18 cellular contexts compared by ENCODE assay signal in the genomic region with DNA sequence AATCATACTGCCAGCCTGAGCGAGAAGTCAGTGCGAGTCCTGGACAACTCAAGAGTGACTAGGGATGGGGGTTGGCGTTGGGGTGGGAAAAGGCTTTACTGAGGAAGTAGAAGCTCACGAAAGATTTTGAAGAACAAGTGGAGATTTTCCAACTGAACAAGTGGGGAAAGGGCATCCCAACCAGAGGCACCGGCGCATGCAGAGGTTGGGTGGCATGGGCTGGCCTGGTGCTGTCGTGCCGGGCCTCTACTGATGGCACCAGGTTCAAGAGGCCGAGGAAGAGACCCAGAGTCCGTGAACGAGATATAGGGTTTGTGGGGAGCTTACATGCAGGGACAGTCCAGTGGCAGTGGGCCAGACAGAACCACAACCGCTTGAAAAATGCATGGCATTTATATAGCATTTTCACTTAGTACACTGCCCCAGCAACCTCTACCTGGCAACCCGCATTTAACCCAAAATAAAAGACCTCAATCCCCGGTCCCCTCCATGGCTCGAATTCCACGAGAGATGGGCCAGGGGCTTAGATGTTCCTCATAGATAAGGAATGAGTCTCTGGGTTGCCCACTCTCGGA. TPM values are rescaled to one million over a fixed set of nuclear protein-coding genes. Genes with fewer than 3 reads are reported as not detected.
DNase-seq lines count a peak whose midpoint lies in the region; ATAC-seq and TF ChIP-seq lines count a peak whose summit lies in the region.
"Had no signal": no experiment of that assay in that cellular context is flagged by ENCODE, and none has a peak within 500 bp of the region (broad histone marks: within the 10 kb centered on the region; RNA-seq: fewer than 3 reads in every experiment).

No MANE protein-coding gene starts in this region.

- H3K4me3 Mint-ChIP-seq in osteocyte (ENCODE audit: unreplicated experiment), result no peak overlapping the region
- H3K4me3 Mint-ChIP-seq: activated CD8-positive, alpha-beta memory T cell treated with anti-CD3 and anti-CD28 coated beads, Interleukin-2, amount 10 ng/mL, durations not matched to agents 7 days and 5 days; GM23338 had no signal

- H3K27me3 Mint-ChIP-seq in osteocyte (ENCODE audit: unreplicated experiment), result no peaks in the 10 kb centered on the region

- TF ChIP-seq CTCF in PC-3 (conservative IDR thresholded peaks at IDR 0.05; ENCODE audit: low read depth, low read length), result no peak
- TF ChIP-seq CTCF in choroid plexus epithelial cell (conservative IDR thresholded peaks at IDR 0.05; ENCODE audit: low read depth, low read length), result no peak
- TF ChIP-seq CTCF in osteocyte (IDR thresholded peaks at IDR 0.05), result no peak

- H3K4me3 ChIP-seq in PC-3 (ENCODE audit: low read length) (no peak overlapping the region), choroid plexus epithelial cell (ENCODE audit: low read depth, low read length) (no peak overlapping the region), H7 (ENCODE audit: insufficient read depth, low read depth, low read length) (no peak overlapping the region)
- H3K4me3 ChIP-seq: GM23338, lung had no signal

- H3K9me3 Mint-ChIP-seq in osteocyte (ENCODE audit: unreplicated experiment), result no peaks in the 10 kb centered on the region
- H3K9me3 Mint-ChIP-seq: GM23338 had no signal

- H3K9ac ChIP-seq in PC-3 (ENCODE audit: low read length), result peak overlapping the region; percentile 64; the same call in 1 of the 2 replicates

- H3K36me3 Mint-ChIP-seq in osteocyte (ENCODE audit: unreplicated experiment), result no peaks in the 10 kb centered on the region
- H3K36me3 Mint-ChIP-seq: activated CD8-positive, alpha-beta memory T cell treated with anti-CD3 and anti-CD28 coated beads, Interleukin-2, amount 10 ng/mL, durations not matched to agents 7 days and 5 days had no signal

- intact Hi-C loops in PC-3 (cut with micrococcal nuclease), result no loop called here

- peaks cover 90% of the 10 kb centered on the region for H3K4me1 ChIP-seq in PC-3 (ENCODE audit: insufficient read depth, low read length)
- H3K4me1 ChIP-seq: BE2C had no signal

- peaks cover 7% of the 10 kb centered on the region; the same call in 1 of the 2 replicates for H3K79me2 ChIP-seq in PC-3 (ENCODE audit: low read length)

- DNase-seq in ELR (ENCODE audit: low read depth) (peak; percentile 48), PC-3 (peak; percentile 40), choroid plexus epithelial cell (ENCODE audit: low read depth) (peak; percentile 59), osteocyte (ENCODE audit: extremely low spot score, unreplicated experiment) (no peak), H7 (no peak), SHP77 (lab: John Stamatoyannopoulos, UW) (no peak)
- DNase-seq in stimulated activated CD4-positive, alpha-beta T cell treated with anti-CD3 and anti-CD28 coated beads, Interleukin-12 subunit alpha, Interleukin-12 subunit beta, amount 100 ng/mL, for 4 hours, result no peak
- DNase-seq: activated CD8-positive, alpha-beta memory T cell treated with anti-CD3 and anti-CD28 coated beads, Interleukin-2, amount 10 ng/mL, durations not matched to agents 7 days and 5 days; BE2C; central memory CD4-positive, alpha-beta T cell; effector memory CD4-positive, alpha-beta T cell; NCI-H82; small intestine; stimulated activated CD4-positive, alpha-beta T cell treated with anti-CD3 and anti-CD28 coated beads, Interleukin-4, amount 100 ng/mL, for 24 hours had no signal

- no peak for ATAC-seq in PC-3
- no peak for ATAC-seq in activated CD4-positive, CD25-positive, alpha-beta regulatory T cell treated with anti-CD3 and anti-CD28 coated beads, Interleukin-2, amount 50 U/mL, for 24 hours
- ATAC-seq: activated CD8-positive, alpha-beta memory T cell treated with anti-CD3 and anti-CD28 coated beads, Interleukin-2, amount 10 ng/mL, durations not matched to agents 7 days and 5 days; GM23338 had no signal

- peaks cover 21% of the 10 kb centered on the region for H3F3A ChIP-seq in PC-3 (ENCODE audit: low read length, unreplicated experiment)

- no peak overlapping the region for H2AFZ ChIP-seq in PC-3 (ENCODE audit: low read length)

- no peaks in the 10 kb centered on the region for H4K20me1 ChIP-seq in PC-3 (ENCODE audit: low read length)

- H3K9me2 ChIP-seq in PC-3 (replicated peaks; ENCODE audit: low read length), result no peaks in the 10 kb centered on the region

- POLR2A ChIA-PET in PC-3 (lab: Charles Lee; ENCODE audit: unreplicated experiment), result interaction anchor here (1.0 kb wide), 1 partner anchor 21 kb away, joined by 3 read pairs; no protein-coding TSS in a partner anchor

- peak overlapping the region; percentile 65 for H3K4me2 ChIP-seq in PC-3 (ENCODE audit: low read length)
- H3K4me2 ChIP-seq: GM23338 had no signal

- H3K36me3 ChIP-seq in PC-3 (ENCODE audit: low read depth, low read length) (no peaks in the 10 kb centered on the region), H7 (replicated peaks; ENCODE audit: control insufficient read depth, insufficient read depth, low read length) (no peaks in the 10 kb centered on the region)
- H3K36me3 ChIP-seq: BE2C had no signal

- peak overlapping the region; percentile 89 for H3K27ac ChIP-seq in PC-3 (ENCODE audit: low read length)

- CTCF ChIA-PET in PC-3 (lab: Charles Lee), result no interaction called here

- peaks cover 66% of the 10 kb centered on the region for H3K4me1 Mint-ChIP-seq in osteocyte (ENCODE audit: unreplicated experiment)

- no peaks in the 10 kb centered on the region for H3K27me3 ChIP-seq in PC-3 (ENCODE audit: low read length)
- H3K27me3 ChIP-seq in H7 (ENCODE audit: control insufficient read depth, insufficient read depth, low read length), result no peaks in the 10 kb centered on the region
- H3K27me3 ChIP-seq: BE2C had no signal

- BruUV-seq in PC-3 (replicated peaks; lab: Mats Ljungman, UMichigan), result no TSS peak

- no peaks in the 10 kb centered on the region for H3K9me3 ChIP-seq in PC-3 (ENCODE audit: low read length)
- H3K9me3 ChIP-seq: BE2C had no signal

- H3K27ac Mint-ChIP-seq in osteocyte (ENCODE audit: unreplicated experiment), result peak overlapping the region; percentile 72
- H3K27ac Mint-ChIP-seq: activated CD8-positive, alpha-beta memory T cell treated with anti-CD3 and anti-CD28 coated beads, Interleukin-2, amount 10 ng/mL, durations not matched to agents 7 days and 5 days; GM23338 had no signal

RNA-seq across cellular contexts. Expression of a gene that starts 7.7 kb away (rescaled TPM):
- total RNA-seq in PC-3 (2014; rRNA removed), result 598 and 763 TPM in 2 replicates
- total RNA-seq in osteocyte, result 201 and 221 TPM in 2 replicates
- total RNA-seq in H7 (2014; rRNA removed; shearing (Covaris generic)), result 20.0 and 24.0 TPM in 2 replicates

RNA-seq across cellular contexts. Expression of a gene that starts 46.9 kb away (rescaled TPM):
- total RNA-seq in PC-3 (2014; rRNA removed), result 31.9 and 37.6 TPM in 2 replicates
- total RNA-seq in osteocyte, result 66.2 and 67.0 TPM in 2 replicates
- 13.5 and 14.2 TPM in 2 replicates for total RNA-seq in H7 (2014; rRNA removed; shearing (Covaris generic))

RNA-seq across cellular contexts. Expression of a gene that starts 53.2 kb away (rescaled TPM):
- 0.18 and 0.23 TPM in 2 replicates for total RNA-seq in PC-3 (2014; rRNA removed)
- not detected in 2 replicates for total RNA-seq in osteocyte
- not detected in 2 replicates for total RNA-seq in H7 (2014; rRNA removed; shearing (Covaris generic))
- total RNA-seq: activated CD8-positive, alpha-beta memory T cell treated with anti-CD3 and anti-CD28 coated beads, Interleukin-2, amount 10 ng/mL, durations not matched to agents 7 days and 5 days; fibroblast of lung had no signal

Comparison
In these comparisons a context has a peak if more than half of its experiments do, and no peak if none do; other contexts are left out.
1. DNase-seq: peak in ELR (single experiment), PC-3 (single experiment) and choroid plexus epithelial cell (single experiment); none in osteocyte (single experiment), stimulated activated CD4-positive, alpha-beta T cell treated with anti-CD3 and anti-CD28 coated beads, Interleukin-12 subunit alpha, Interleukin-12 subunit beta, amount 100 ng/mL, for 4 hours (single experiment), H7 (single experiment) and SHP77 (0 of 2).